28 cellular contexts compared by ENCODE assay signal in the genomic region with DNA sequence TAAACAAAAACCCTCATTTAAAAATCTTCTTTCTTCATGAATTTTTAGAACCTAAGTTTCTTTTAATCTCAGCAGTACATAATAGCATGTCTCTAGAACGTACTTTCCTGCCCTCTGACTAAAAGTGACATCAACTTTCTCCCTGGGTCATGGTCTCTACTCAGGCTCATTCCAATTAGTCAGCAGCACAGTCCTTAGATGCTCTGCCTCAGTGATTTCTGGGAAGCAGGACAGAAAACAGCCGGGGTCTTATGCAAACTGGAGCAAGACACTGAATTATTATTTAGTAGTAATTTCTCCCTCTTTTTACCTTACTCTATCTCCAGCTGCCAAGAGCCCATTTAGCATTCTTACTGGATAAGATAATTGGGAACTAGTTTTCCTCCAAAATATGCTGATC.
A peak's percentile ranks its signal among the peaks of the same experiment; 100 is the strongest.
DNase-seq lines count a peak whose midpoint lies in the region; ATAC-seq, FAIRE-seq and TF ChIP-seq lines count a peak whose summit lies in the region.
"Had no signal": no experiment of that assay in that cellular context is flagged by ENCODE, and none has a peak within 500 bp of the region (broad histone marks: within the 10 kb centered on the region; RNA-seq: fewer than 3 reads in every experiment).

No MANE protein-coding gene starts in this region.

- ATAC-seq in gastroesophageal sphincter (peak; percentile 22), GM19467 (IDR thresholded peaks at IDR 0.05; ENCODE audit: unreplicated experiment) (no peak)
- ATAC-seq: activated CD4-positive, CD25-positive, alpha-beta regulatory T cell treated with anti-CD3 and anti-CD28 coated beads, Interleukin-2, amount 50 U/mL, for 24 hours; activated naive CD4-positive, alpha-beta T cell treated with anti-CD3 and anti-CD28 coated beads, Interleukin-2, amount 50 U/mL, for 72 hours; GM23338; naive thymus-derived CD4-positive, alpha-beta T cell had no signal

- WGBS in gastroesophageal sphincter (ENCODE audit: low coverage in 1 of 2), 2 donors = 12 to 51% methylated on average over 2 of the region's 2 CpGs

- TF ChIP-seq CTCF in astrocyte of the cerebellum (IDR thresholded peaks at IDR 0.05; ENCODE audit: low read depth, low read length, missing control alignments) (no peak), gastroesophageal sphincter (IDR thresholded peaks at IDR 0.05) (no peak), osteoblast (IDR thresholded peaks at IDR 0.05; ENCODE audit: extremely low read depth, low read depth, low read length) (no peak), D721Med (IDR thresholded peaks at IDR 0.05; ENCODE audit: insufficient read depth, missing control alignments) (no peak)

- no peak overlapping the region for H3K4me3 ChIP-seq in astrocyte of the cerebellum (ENCODE audit: low read depth, low read length)
- H3K4me3 ChIP-seq in gastroesophageal sphincter = no peak overlapping the region
- H3K4me3 ChIP-seq in osteoblast (ENCODE audit: insufficient read depth, low read length) = no peak overlapping the region
- H3K4me3 ChIP-seq: GM23338, left ventricle myocardium inferior, upper lobe of left lung had no signal

- no peaks in the 10 kb centered on the region for H3K27me3 ChIP-seq in gastroesophageal sphincter
- H3K27me3 ChIP-seq in osteoblast (ENCODE audit: insufficient read depth, low read length) = no peaks in the 10 kb centered on the region
- H3K27me3 ChIP-seq: upper lobe of left lung had no signal

- H3K4me1 ChIP-seq in gastroesophageal sphincter (no peaks in the 10 kb centered on the region), osteoblast (ENCODE audit: insufficient read depth, low read length) (no peaks in the 10 kb centered on the region)
- H3K4me1 ChIP-seq: left ventricle myocardium inferior, upper lobe of left lung had no signal

- no peak for TF ChIP-seq POLR2A in gastroesophageal sphincter (IDR thresholded peaks at IDR 0.05)

- FAIRE-seq in D721Med (lab: Jason Lieb, UNC) = no peak
- FAIRE-seq: endothelial cell of umbilical vein had no signal

- H2AFZ ChIP-seq in osteoblast (ENCODE audit: low read length) = peak overlapping the region; percentile 51
- H2AFZ ChIP-seq: GM23338 had no signal

- H3K4me2 ChIP-seq in osteoblast (ENCODE audit: insufficient read depth, low read length) = no peak overlapping the region
- H3K4me2 ChIP-seq: GM23338 had no signal

- H3K9me3 ChIP-seq in gastroesophageal sphincter = no peaks in the 10 kb centered on the region
- no peaks in the 10 kb centered on the region for H3K9me3 ChIP-seq in osteoblast (ENCODE audit: low read depth, low read length)
- H3K9me3 ChIP-seq: left ventricle myocardium inferior, upper lobe of left lung had no signal

- TF ChIP-seq EP300 in gastroesophageal sphincter (IDR thresholded peaks at IDR 0.05) = no peak

- H3K36me3 ChIP-seq in gastroesophageal sphincter = no peaks in the 10 kb centered on the region
- no peaks in the 10 kb centered on the region for H3K36me3 ChIP-seq in osteoblast (ENCODE audit: insufficient read depth, low read length)
- H3K36me3 ChIP-seq: left ventricle myocardium inferior, upper lobe of left lung had no signal

- in situ Hi-C loops in ACHN (cut with HindIII; ENCODE audit: low pct_ligation_motif_present, low pct_unique_long_range_greater_than_20kb, low sequenced_read_pairs) = no loop called here
- in situ Hi-C loops in astrocyte of the cerebellum (cut with HindIII; ENCODE audit: low sequenced_read_pairs) = no loop called here

- no peaks in the 10 kb centered on the region for H4K20me1 ChIP-seq in osteoblast (ENCODE audit: insufficient read depth, low read length)

- no peaks in the 10 kb centered on the region for H3K79me2 ChIP-seq in osteoblast (ENCODE audit: insufficient read depth, low read length)

- H3K27ac ChIP-seq in gastroesophageal sphincter (no peak overlapping the region), osteoblast (ENCODE audit: low read depth, low read length) (no peak overlapping the region)
- H3K27ac ChIP-seq: 22Rv1, left ventricle myocardium inferior, RWPE1, upper lobe of left lung had no signal

- peak; percentile 36 for DNase-seq in ACHN
- DNase-seq in astrocyte of the cerebellum (ENCODE audit: low read depth) = peak; percentile 9
- DNase-seq in osteoblast (ENCODE audit: insufficient read length, low spot score, missing footprints) = peak; percentile 37
- DNase-seq in UCSD-AML1 (lab: John Stamatoyannopoulos, UW; ENCODE audit: unreplicated experiment) = no peak
- no peak for DNase-seq in superior temporal gyrus (ENCODE audit: extremely low spot score)
- no peak for DNase-seq in D721Med (ENCODE audit: insufficient read length, low spot score)
- DNase-seq: activated CD4-positive, alpha-beta memory T cell treated with anti-CD3 and anti-CD28 coated beads for 36 hours; activated CD8-positive, alpha-beta memory T cell treated with anti-CD3 and anti-CD28 coated beads, Interleukin-2, amount 50 U/mL, for 4 hours; CD4-positive, alpha-beta memory T cell; DMS153; HFFc6; left ventricle myocardium inferior; midbrain; naive thymus-derived CD4-positive, alpha-beta T cell; NCI-H1436; NCI-H2081 treated with DMSO at 0.1 percent for 48 hours; NCI-H345; NCI-H774; T-helper 1 cell; upper lobe of left lung had no signal

Comparison
In these comparisons a context has a peak if more than half of its experiments do, and no peak if none do; other contexts are left out.
1. DNase-seq: peak in ACHN (single experiment), astrocyte of the cerebellum (single experiment) and osteoblast (single experiment); none in UCSD-AML1 (single experiment), superior temporal gyrus (single experiment) and D721Med (single experiment).